In the genomic region with DNA sequence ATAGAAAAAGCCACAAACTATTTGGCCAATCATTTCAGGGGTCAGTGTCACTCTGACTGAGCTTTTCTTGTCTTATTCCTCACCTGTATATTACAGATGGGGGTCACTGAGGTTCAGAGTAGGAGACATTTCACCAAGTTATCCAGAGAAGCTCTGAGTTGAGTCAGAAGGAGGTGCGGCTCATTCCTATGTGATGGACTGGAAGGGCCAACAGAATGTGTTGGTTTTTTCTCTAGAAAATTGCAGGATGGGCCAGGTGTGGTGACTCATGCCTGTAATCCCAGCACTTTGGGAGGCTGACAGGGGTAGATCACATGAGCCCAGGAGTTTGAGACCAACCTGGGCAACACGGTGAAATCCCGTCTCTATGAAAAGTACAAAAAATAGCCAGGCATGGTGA, we compare ENCODE assay signal across 29 cellular contexts. TPM values are rescaled to one million over a fixed set of nuclear protein-coding genes. Genes with fewer than 3 reads are reported as not detected.
DNase-seq lines count a peak whose midpoint lies in the region; ATAC-seq and TF ChIP-seq lines count a peak whose summit lies in the region.
"Had no signal": no experiment of that assay in that cellular context is flagged by ENCODE, and none has a peak within 500 bp of the region (broad histone marks: within the 10 kb centered on the region; RNA-seq: fewer than 3 reads in every experiment).

No MANE protein-coding gene starts in this region.

- peak overlapping the region; percentile 34 for H3K27ac Mint-ChIP-seq in type B pancreatic cell
- H3K27ac Mint-ChIP-seq: activated naive CD8-positive, alpha-beta T cell treated with anti-CD3 and anti-CD28 coated beads for 36 hours; CD14-positive monocyte; naive thymus-derived CD8-positive, alpha-beta T cell; stimulated activated naive CD8-positive, alpha-beta T cell treated with anti-CD3 and anti-CD28 coated beads, Interleukin-15, Interleukin-2, amounts not matched to agents 100 ng/mL and 50 ng/mL, for 24 hours; T-helper 2 cell treated with Interferon-gamma antibody and Interleukin-4, amounts not matched to agents 5 μg/mL and 100 μg/mL, for 36 hours had no signal

- H3K4me1 ChIP-seq in foreskin keratinocyte (peaks cover 11% of the 10 kb centered on the region), heart right ventricle (peaks cover 0 to 5% (median 0%) of the 10 kb centered on the region in 9 donors)
- H3K4me1 ChIP-seq: ascending aorta, gastroesophageal sphincter, psoas muscle, tibial artery had no signal

- H3K36me3 ChIP-seq in heart right ventricle = peaks cover 0 to 44% (median 17%) of the 10 kb centered on the region in 9 donors

- WGBS in heart right ventricle, 2 donors = 95 to 99% methylated on average over 3 of the region's 3 CpGs

- CTCF ChIA-PET in RWPE1 (lab: Yijun Ruan, JAX) = no interaction called here

- DNase-seq in HT1080 (ENCODE audit: low read depth) (peak; percentile 21), RWPE1 (ENCODE audit: low spot score) (peak; percentile 70), foreskin keratinocyte (peak; percentile 82 to 94), type B pancreatic cell (ENCODE audit: extremely low spot score, unreplicated experiment) (no peak), heart right ventricle (no peak), C1 segment of cervical spinal cord (lab: John Stamatoyannopoulos, UW) (no peak), RKO (ENCODE audit: low spot score) (no peak)
- DNase-seq: activated CD4-positive, alpha-beta T cell treated with anti-CD3 and anti-CD28 coated beads for 4 hours; activated CD8-positive, alpha-beta memory T cell treated with anti-CD3 and anti-CD28 coated beads for 24 hours; activated effector memory CD4-positive, alpha-beta T cell treated with anti-CD3 and anti-CD28 coated beads, Interleukin-2, amount 50 U/mL, for 16 hours; activated naive CD8-positive, alpha-beta T cell treated with anti-CD3 and anti-CD28 coated beads for 36 hours; Calu3; central memory CD4-positive, alpha-beta T cell; midbrain; naive thymus-derived CD8-positive, alpha-beta T cell; NCI-H1105; NCI-H2029; NCI-H526 treated with DMSO at 0.1 percent for 48 hours; nucleus accumbens; psoas muscle; tibial artery had no signal

- no peak overlapping the region for H3K4me3 Mint-ChIP-seq in type B pancreatic cell
- H3K4me3 Mint-ChIP-seq: activated naive CD8-positive, alpha-beta T cell treated with anti-CD3 and anti-CD28 coated beads for 36 hours; CD14-positive monocyte; naive thymus-derived CD8-positive, alpha-beta T cell; stimulated activated naive CD8-positive, alpha-beta T cell treated with anti-CD3 and anti-CD28 coated beads, Interleukin-15, Interleukin-2, amounts not matched to agents 100 ng/mL and 50 ng/mL, for 24 hours; T-helper 2 cell treated with Interferon-gamma antibody and Interleukin-4, amounts not matched to agents 5 μg/mL and 100 μg/mL, for 36 hours had no signal

- no peak overlapping the region for H3K4me3 ChIP-seq in heart right ventricle
- H3K4me3 ChIP-seq: ascending aorta, gastroesophageal sphincter, GM12878, psoas muscle, tibial artery had no signal

- H3K27me3 ChIP-seq in foreskin keratinocyte (no peaks in the 10 kb centered on the region), heart right ventricle (no peaks in the 10 kb centered on the region)
- H3K27me3 ChIP-seq: ascending aorta, gastroesophageal sphincter, tibial artery had no signal

- peak overlapping the region; percentile 34; the same call in 1 of the 2 replicates for H3K27ac ChIP-seq in RWPE1
- H3K27ac ChIP-seq in foreskin keratinocyte = peak overlapping the region; percentile 58
- no peak overlapping the region for H3K27ac ChIP-seq in heart right ventricle
- H3K27ac ChIP-seq: ascending aorta, gastroesophageal sphincter, psoas muscle, tibial artery had no signal

- TF ChIP-seq CTCF in RWPE1 (conservative IDR thresholded peaks at IDR 0.05; ENCODE audit: low read depth) (no peak), foreskin keratinocyte (conservative IDR thresholded peaks at IDR 0.05) (no peak), type B pancreatic cell (conservative IDR thresholded peaks at IDR 0.05) (no peak), heart right ventricle (IDR thresholded peaks at IDR 0.05) (no peak)

- ATAC-seq in foreskin keratinocyte (peak; percentile 93), heart right ventricle (no peak)
- ATAC-seq: gastroesophageal sphincter; GM12878; naive thymus-derived CD8-positive, alpha-beta T cell; psoas muscle; Right ventricle myocardium inferior; SK-N-SH treated with all-trans-retinoic acid at 6 μM for 48 hours had no signal

- H3K36me3 Mint-ChIP-seq in type B pancreatic cell = peaks cover 39% of the 10 kb centered on the region

- POLR2A ChIA-PET in RWPE1 (lab: Yijun Ruan, JAX; ENCODE audit: low non-redundant PET) = no interaction called here

- no peaks in the 10 kb centered on the region for H3K27me3 Mint-ChIP-seq in type B pancreatic cell
- H3K27me3 Mint-ChIP-seq: activated naive CD8-positive, alpha-beta T cell treated with anti-CD3 and anti-CD28 coated beads for 36 hours; naive thymus-derived CD8-positive, alpha-beta T cell; stimulated activated naive CD8-positive, alpha-beta T cell treated with anti-CD3 and anti-CD28 coated beads, Interleukin-15, Interleukin-2, amounts not matched to agents 100 ng/mL and 50 ng/mL, for 24 hours had no signal

- H3K9me3 ChIP-seq in heart right ventricle = no peaks in the 10 kb centered on the region
- H3K9me3 ChIP-seq: ascending aorta, gastroesophageal sphincter, psoas muscle, tibial artery had no signal

- H3K9me3 Mint-ChIP-seq in type B pancreatic cell = no peaks in the 10 kb centered on the region

- H3K4me1 Mint-ChIP-seq in type B pancreatic cell (ENCODE audit: unreplicated experiment) = peaks cover 9% of the 10 kb centered on the region

- intact Hi-C loops in heart right ventricle (cut with DNase I) = no loop called here

RNA-seq across cellular contexts. Expression of a gene that starts 24.5 kb away (rescaled TPM):
- 15.7 and 22.4 TPM in 2 replicates for total RNA-seq in HT1080 (2014; rRNA removed; shearing (Covaris generic))
- 10.8 and 14.2 TPM in 2 replicates for polyA plus RNA-seq in HT1080 (2015; cell fraction: cytosol; rRNA removed)
- polyA plus RNA-seq in HT1080 (2015; cell fraction: nucleus; rRNA removed) = 80.2 and 82.7 TPM in 2 replicates
- total RNA-seq in foreskin keratinocyte = 24.7 and 24.8 TPM in 2 replicates
- 6.2 and 6.3 TPM in 2 replicates for polyA plus RNA-seq in foreskin keratinocyte
- total RNA-seq in type B pancreatic cell (ENCODE audit: low replicate concordance) = 76.2 and 81.0 TPM in 2 replicates
- 10 to 100 TPM; 10.3 to 21.4 (median 16.7) TPM for total RNA-seq in heart right ventricle
- polyA plus RNA-seq in heart right ventricle = 10 to 100 TPM; 10.7 to 89.3 TPM

Comparison
In these comparisons a context has a peak if more than half of its experiments do, and no peak if none do; other contexts are left out.
1. DNase-seq: peak in HT1080 (single experiment), RWPE1 (single experiment) and foreskin keratinocyte (2 of 2); none in type B pancreatic cell (single experiment), heart right ventricle (0 of 2), C1 segment of cervical spinal cord (0 of 14) and RKO (single experiment).
2. H3K27ac ChIP-seq: peak in RWPE1 (single experiment) and foreskin keratinocyte (single experiment); none in heart right ventricle (0 of 10).